In the genomic region with DNA sequence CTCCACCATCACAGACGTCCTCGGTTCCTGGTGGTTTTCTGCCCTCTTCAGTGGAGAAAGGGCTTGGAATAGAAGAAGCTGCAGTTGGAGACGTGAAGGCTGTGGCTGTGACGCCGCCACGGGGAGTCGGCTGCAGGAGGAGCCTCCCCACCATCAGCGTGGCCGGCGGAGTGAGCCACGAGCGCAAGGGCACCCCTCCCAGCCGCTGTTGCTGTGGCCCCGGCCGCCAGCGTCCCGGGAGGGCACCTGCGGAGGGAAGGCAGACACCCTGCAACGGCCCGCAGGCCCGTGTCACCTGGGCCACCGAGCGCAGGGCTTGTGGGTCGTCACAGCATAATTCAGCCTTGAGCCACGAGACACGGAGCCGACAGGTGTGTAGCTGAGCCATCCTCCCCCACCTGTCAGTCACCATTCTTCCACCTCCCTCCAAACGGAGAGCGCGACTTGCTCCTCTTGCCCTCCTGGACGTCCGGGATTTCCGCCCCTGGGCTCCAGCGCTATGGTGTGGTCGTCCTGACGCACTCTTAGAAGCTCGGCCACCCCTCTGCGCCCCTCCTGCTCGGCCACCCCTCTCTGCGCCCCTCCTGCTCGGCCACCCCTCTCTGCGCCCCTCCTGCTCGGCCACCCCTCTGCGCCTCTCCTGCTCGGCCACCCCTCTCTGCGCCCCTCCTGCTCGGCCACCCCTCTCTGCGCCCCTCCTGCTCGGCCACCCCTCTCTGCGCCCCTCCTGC, we compare ENCODE assay signal across 29 cellular contexts.
"Had no signal": no experiment of that assay in that cellular context is flagged by ENCODE, and none has a peak within 500 bp of the region (broad histone marks: within the 10 kb centered on the region; RNA-seq: fewer than 3 reads in every experiment).

No MANE protein-coding gene starts in this region.

- H3K27ac ChIP-seq: ascending aorta, breast epithelium, cardiac muscle cell, colonic mucosa, WERI-Rb-1 had no signal

- H3K4me1 ChIP-seq: ascending aorta, breast epithelium, colonic mucosa had no signal

- DNase-seq: activated B cell treated with CpG ODN at 0.5 μM for 24 hours; activated CD4-positive, alpha-beta T cell treated with anti-CD3 and anti-CD28 coated beads for 48 hours; activated CD4-positive, alpha-beta T cell treated with anti-CD3 and anti-CD28 coated beads, Interleukin-2, amount 50 U/mL, for 1 hour; activated CD4-positive, alpha-beta T cell treated with anti-CD3 and anti-CD28 coated beads, Interleukin-2, amount 50 U/mL, for 48 hours; activated CD8-positive, alpha-beta memory T cell treated with anti-CD3 and anti-CD28 coated beads for 24 hours; activated CD8-positive, alpha-beta T cell treated with anti-CD3 and anti-CD28 coated beads for 36 hours; activated gamma-delta T cell; activated naive CD4-positive, alpha-beta T cell; activated naive CD4-positive, alpha-beta T cell treated with anti-CD3 and anti-CD28 coated beads, Interleukin-2, amount 10 ng/mL, durations not matched to agents 7 days and 5 days; activated naive CD8-positive, alpha-beta T cell treated with anti-CD3 and anti-CD28 coated beads, Interleukin-2, amount 10 ng/mL, durations not matched to agents 7 days and 5 days; activated T-cell treated with anti-CD3 and anti-CD28 coated beads, Interleukin-2, amount 50 U/mL, for 4 hours; central memory CD4-positive, alpha-beta T cell; cerebellar nuclear complex; colonic mucosa; effector memory CD4-positive, alpha-beta T cell; endodermal cell; foreskin fibroblast; T-helper 1 cell; T-helper 17 cell; T1000; WERI-Rb-1 had no signal

- FAIRE-seq: frontal cortex had no signal

- H3K9me3 ChIP-seq: colonic mucosa had no signal

- H3K27me3 ChIP-seq: ascending aorta, cardiac muscle cell, colonic mucosa had no signal

- H3K36me3 ChIP-seq: ascending aorta, breast epithelium, cardiac muscle cell, colonic mucosa, WERI-Rb-1 had no signal

- H3K4me3 ChIP-seq: ascending aorta, breast epithelium, cardiac muscle cell, colonic mucosa had no signal

- ATAC-seq: activated CD4-positive, CD25-positive, alpha-beta regulatory T cell treated with anti-CD3 and anti-CD28 coated beads, Interleukin-2, amount 50 U/mL, for 24 hours; activated CD8-positive, alpha-beta T cell treated with anti-CD3 and anti-CD28 coated beads for 36 hours; activated naive CD4-positive, alpha-beta T cell treated with anti-CD3 and anti-CD28 coated beads, Interleukin-2, amount 50 U/mL, for 72 hours; activated T-cell treated with anti-CD3 and anti-CD28 coated beads, Interleukin-2, amount 50 U/mL, for 4 hours; activated T-helper 17 cell treated with anti-CD3 and anti-CD28 coated beads, Interleukin-2, amount 50 U/mL, for 72 hours; esophagus mucosa; T-helper 17 cell had no signal
